Comparison of ENCODE assay signal across 9 cellular contexts in the genomic region with DNA sequence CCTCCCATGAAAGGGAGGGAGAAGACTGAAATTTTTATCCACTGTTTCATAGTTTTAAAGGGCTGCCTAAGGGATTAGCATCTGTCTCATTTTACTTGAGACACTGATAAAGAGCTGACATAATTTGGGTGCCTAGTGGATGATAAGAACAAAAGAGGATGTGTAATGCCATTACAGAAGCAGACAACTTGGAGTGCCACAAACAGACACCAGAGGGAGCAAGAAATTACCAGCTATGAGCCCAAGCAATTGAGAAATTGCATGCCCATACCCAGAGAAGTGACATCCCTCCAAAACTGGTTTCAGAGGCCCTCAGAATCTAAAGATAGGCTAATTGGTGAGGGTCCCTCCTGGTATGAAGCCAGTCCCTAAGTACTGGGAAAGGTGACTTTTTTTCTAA. TPM values are rescaled to one million over a fixed set of nuclear protein-coding genes. Genes with fewer than 3 reads are reported as not detected.
DNase-seq lines count a peak whose midpoint lies in the region; ATAC-seq and TF ChIP-seq lines count a peak whose summit lies in the region.
"Had no signal": no experiment of that assay in that cellular context is flagged by ENCODE, and none has a peak within 500 bp of the region (broad histone marks: within the 10 kb centered on the region; RNA-seq: fewer than 3 reads in every experiment).

No MANE protein-coding gene starts in this region.

- intact Hi-C loops in lower lobe of right lung (cut with DNase I), result no loop called here

- no peaks in the 10 kb centered on the region for H3K36me3 ChIP-seq in lower lobe of right lung

- no peak overlapping the region for H3K27ac ChIP-seq in lower lobe of right lung

- H3K4me1 ChIP-seq in lower lobe of right lung, result no peaks in the 10 kb centered on the region

- ATAC-seq in GM19023 (IDR thresholded peaks at IDR 0.05; ENCODE audit: unreplicated experiment) (peak; percentile 78), HG03378 (IDR thresholded peaks at IDR 0.05; ENCODE audit: unreplicated experiment) (peak; percentile 99), lower lobe of right lung (no peak), HG03045 (IDR thresholded peaks at IDR 0.05; ENCODE audit: unreplicated experiment) (no peak)

- H3K9me3 ChIP-seq in lower lobe of right lung, result no peaks in the 10 kb centered on the region

- TF ChIP-seq CTCF in lower lobe of right lung (IDR thresholded peaks at IDR 0.05), result no peak

- DNase-seq in ELR (ENCODE audit: low read depth), result peak; percentile 1
- peak; percentile 11 for DNase-seq in SK-N-DZ (ENCODE audit: low spot score)
- peak; percentile 37 for DNase-seq in kidney tubule cell (ENCODE audit: low spot score)
- DNase-seq in lower lobe of right lung, result no peak
- no peak for DNase-seq in NCI-H2196 (lab: John Stamatoyannopoulos, UW; ENCODE audit: unreplicated experiment)

- no peak overlapping the region for H3K4me3 ChIP-seq in lower lobe of right lung

- no peaks in the 10 kb centered on the region for H3K27me3 ChIP-seq in lower lobe of right lung (ENCODE audit: low read depth)

RNA-seq across cellular contexts. Expression of gene POU3F4, which starts 38.5 kb away (rescaled TPM):
- not detected in 2 replicates for polyA plus RNA-seq in SK-N-DZ (2014; cell fraction: cytosol; rRNA removed)
- polyA plus RNA-seq in SK-N-DZ (2014; cell fraction: nucleus; rRNA removed), result not detected in 2 replicates
- total RNA-seq in lower lobe of right lung, result not detected
- total RNA-seq: T-helper 1 cell treated with Interleukin-12 subunit alpha and Interleukin-12 subunit beta and Interleukin-4 antibody, amounts not matched to agents 30 ng/mL and 1 ng/mL, for 36 hours had no signal

Comparison
In these comparisons a context has a peak if more than half of its experiments do, and no peak if none do; other contexts are left out.
1. DNase-seq: peak in ELR (single experiment), SK-N-DZ (single experiment) and kidney tubule cell (single experiment); none in lower lobe of right lung (single experiment) and NCI-H2196 (single experiment).
2. ATAC-seq: peak in GM19023 (single experiment) and HG03378 (single experiment); none in lower lobe of right lung (0 of 2) and HG03045 (single experiment).